Comparison of ENCODE assay signal across 1 cellular context in genomic region chr3:129597087-129597791, GRCh38.
A peak's percentile ranks its signal among the peaks of the same experiment; 100 is the strongest.
TF ChIP-seq lines count a peak whose summit lies in the region.

No MANE protein-coding gene starts in this region.

TF ChIP-seq in HEK293, 187 proteins besides CTCF, POLR2A, EP300 and RAD21 (continued from another document):
- no peak for TF ChIP-seq ZNF692 (tag by site-specific recombination; IDR thresholded peaks at IDR 0.05)
- peak; percentile 32; the same call in 1 of the 2 replicates for TF ChIP-seq ZIC2 (tag by site-specific recombination; IDR thresholded peaks at IDR 0.05)
